28 cellular contexts compared by ENCODE assay signal in the genomic region with DNA sequence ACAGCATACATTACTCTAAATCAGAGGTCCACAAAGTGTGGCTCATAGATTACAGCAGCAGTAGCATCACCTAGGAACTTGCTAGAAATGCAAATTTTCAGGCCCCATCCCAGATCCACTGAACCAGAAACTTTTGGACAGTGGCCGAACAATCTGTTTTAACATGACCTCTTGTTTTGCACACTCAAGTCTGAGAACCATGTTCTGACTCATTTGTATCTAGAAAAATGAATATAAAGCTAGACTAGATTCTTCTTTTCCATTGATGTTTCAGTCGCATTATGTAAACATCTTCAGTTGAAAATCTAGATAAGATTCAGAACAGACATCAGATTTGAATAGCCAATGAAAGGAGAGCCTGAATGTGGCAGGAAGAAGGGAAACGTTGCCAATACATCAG.
DNase-seq lines count a peak whose midpoint lies in the region; ATAC-seq and TF ChIP-seq lines count a peak whose summit lies in the region.
"Had no signal": no experiment of that assay in that cellular context is flagged by ENCODE, and none has a peak within 500 bp of the region (broad histone marks: within the 10 kb centered on the region; RNA-seq: fewer than 3 reads in every experiment).

No MANE protein-coding gene starts in this region.

- H3K9me3 ChIP-seq in mesodermal cell (ENCODE audit: control insufficient read depth, low read length) (no peaks in the 10 kb centered on the region), ascending aorta (no peaks in the 10 kb centered on the region)
- H3K9me3 ChIP-seq in CD8-positive, alpha-beta T cell (ENCODE audit: low read length): no peaks in the 10 kb centered on the region
- H3K9me3 ChIP-seq: gastroesophageal sphincter, right lobe of liver, suprapubic skin had no signal

- CTCF ChIA-PET in CD8-positive, alpha-beta T cell (lab: Charles Lee): no interaction called here

- H3K4me3 ChIP-seq in mesodermal cell (ENCODE audit: extremely low read depth, insufficient read depth, low read length, poor library complexity, severe bottlenecking): no peak overlapping the region
- no peak overlapping the region for H3K4me3 ChIP-seq in CD8-positive, alpha-beta T cell (ENCODE audit: low read depth, low read length)
- H3K4me3 ChIP-seq in ascending aorta: no peak overlapping the region
- H3K4me3 ChIP-seq: gastroesophageal sphincter, neural progenitor cell, right lobe of liver, SK-N-MC, suprapubic skin had no signal

- no peaks in the 10 kb centered on the region for H3K4me1 Mint-ChIP-seq in CD8-positive, alpha-beta T cell (ENCODE audit: low read depth)
- H3K4me1 Mint-ChIP-seq in nephron progenitor cell: no peaks in the 10 kb centered on the region
- H3K4me1 Mint-ChIP-seq: central memory CD8-positive, alpha-beta T cell; neural progenitor cell; stimulated activated memory B cell treated with anti-CD40 and anti-IgM and Interleukin-4, amounts not matched to agents 10 μg/mL and 1 μg/mL and 100 μg/mL, for 72 hours had no signal

- H3K4me1 ChIP-seq in mesodermal cell (ENCODE audit: control insufficient read depth, insufficient read depth, low read length, poor library complexity, severe bottlenecking) (peaks cover 5% of the 10 kb centered on the region), ascending aorta (no peaks in the 10 kb centered on the region)
- no peaks in the 10 kb centered on the region for H3K4me1 ChIP-seq in CD8-positive, alpha-beta T cell (ENCODE audit: insufficient read depth, low read length)
- H3K4me1 ChIP-seq: gastroesophageal sphincter, neural progenitor cell, right lobe of liver, suprapubic skin had no signal

- H3K27me3 ChIP-seq in CD8-positive, alpha-beta T cell (ENCODE audit: insufficient read depth, low read length): no peaks in the 10 kb centered on the region
- H3K27me3 ChIP-seq in ascending aorta: no peaks in the 10 kb centered on the region
- H3K27me3 ChIP-seq: gastroesophageal sphincter, neural progenitor cell, right lobe of liver, suprapubic skin had no signal

- intact Hi-C loops in CD8-positive, alpha-beta T cell (cut with DNase I, micrococcal nuclease): no loop called here
- intact Hi-C loops in ascending aorta (cut with DNase I): no loop called here

- peak; percentile 36 for ATAC-seq in GM18519 (IDR thresholded peaks at IDR 0.05; ENCODE audit: low FRiP score, unreplicated experiment)
- peak; percentile 54 for ATAC-seq in HG02610 (IDR thresholded peaks at IDR 0.05; ENCODE audit: unreplicated experiment)
- peak; percentile 43 for ATAC-seq in HG03342 (IDR thresholded peaks at IDR 0.05; ENCODE audit: unreplicated experiment)
- no peak for ATAC-seq in CD8-positive, alpha-beta T cell
- ATAC-seq: activated CD8-positive, alpha-beta T cell treated with anti-CD3 and anti-CD28 coated beads, Interleukin-2, amount 10 ng/mL, durations not matched to agents 7 days and 5 days; gastroesophageal sphincter; HCT116; left colon; right lobe of liver; stimulated activated memory B cell treated with anti-CD40 and anti-IgM and Interleukin-4, amounts not matched to agents 10 μg/mL and 1 μg/mL and 100 μg/mL, for 72 hours had no signal

- no peaks in the 10 kb centered on the region for H3K36me3 ChIP-seq in mesodermal cell (ENCODE audit: control insufficient read depth, insufficient read depth, low read length)
- no peaks in the 10 kb centered on the region for H3K36me3 ChIP-seq in CD8-positive, alpha-beta T cell (ENCODE audit: insufficient read depth, low read length)
- no peaks in the 10 kb centered on the region for H3K36me3 ChIP-seq in ascending aorta
- H3K36me3 ChIP-seq: gastroesophageal sphincter, neural progenitor cell, right lobe of liver, suprapubic skin had no signal

- H3K9me3 Mint-ChIP-seq in CD8-positive, alpha-beta T cell: peaks cover 2% of the 10 kb centered on the region
- H3K9me3 Mint-ChIP-seq in nephron progenitor cell: no peaks in the 10 kb centered on the region
- H3K9me3 Mint-ChIP-seq: neural progenitor cell; stimulated activated memory B cell treated with anti-CD40 and anti-IgM and Interleukin-4, amounts not matched to agents 10 μg/mL and 1 μg/mL and 100 μg/mL, for 72 hours had no signal

- no peak for TF ChIP-seq CTCF in CD8-positive, alpha-beta T cell (IDR thresholded peaks at IDR 0.05)
- TF ChIP-seq CTCF in nephron progenitor cell (IDR thresholded peaks at IDR 0.05): no peak
- TF ChIP-seq CTCF in ascending aorta (IDR thresholded peaks at IDR 0.05): no peak

- DNase-seq in CD8-positive, alpha-beta T cell: no peak
- DNase-seq in stimulated activated CD8-positive, alpha-beta memory T cell treated with anti-CD3 and anti-CD28 coated beads, Interleukin-4, amount 100 ng/mL, for 48 hours: no peak
- no peak for DNase-seq in nephron progenitor cell
- DNase-seq in ascending aorta (ENCODE audit: low spot score in 2 of 2): no peak
- DNase-seq: activated CD8-positive, alpha-beta T cell treated with anti-CD3 and anti-CD28 coated beads, Interleukin-2, amount 10 ng/mL, durations not matched to agents 7 days and 5 days; DND-41; hippocampal formation; KBM-7; left colon; MM.1S; NCI-H2081; NCI-H510A; posterior cingulate gyrus; right lobe of liver; stimulated activated CD4-positive, alpha-beta T cell treated with anti-CD3 and anti-CD28 coated beads, Interleukin-4, amount 100 ng/mL, for 1 hour had no signal

- WGBS in mesodermal cell (ENCODE audit: insufficient coverage in 2 of 2), 2 experiments: 94 to 100% methylated on average over 1 to 3 of the region's 3 CpGs

- H3K27ac ChIP-seq in mesodermal cell (ENCODE audit: low read depth, low read length, severe bottlenecking): peak overlapping the region; percentile 18
- H3K27ac ChIP-seq in CD8-positive, alpha-beta T cell (ENCODE audit: low read depth, low read length): no peak overlapping the region
- no peak overlapping the region for H3K27ac ChIP-seq in ascending aorta
- H3K27ac ChIP-seq: gastroesophageal sphincter, neural progenitor cell, right lobe of liver, SK-N-MC, suprapubic skin had no signal

- no peak overlapping the region for H3K27ac Mint-ChIP-seq in CD8-positive, alpha-beta T cell
- no peak overlapping the region for H3K27ac Mint-ChIP-seq in nephron progenitor cell
- H3K27ac Mint-ChIP-seq: activated CD8-positive, alpha-beta T cell treated with anti-CD3 and anti-CD28 coated beads, Interleukin-2, amount 10 ng/mL, durations not matched to agents 7 days and 5 days; activated T-helper 2 cell treated with anti-CD3 and anti-CD28 coated beads, Interferon-gamma antibody, Interleukin-2, Interleukin-4, amounts not matched to agents 10 μg/mL and 5 μg/mL and 100 μg/mL, durations not matched to agents 14 hours and 24 hours and 36 hours; neural progenitor cell; stimulated activated memory B cell treated with anti-CD40 and anti-IgM and Interleukin-4, amounts not matched to agents 10 μg/mL and 1 μg/mL and 100 μg/mL, for 72 hours; T-helper 2 cell treated with Interferon-gamma antibody and Interleukin-4, amounts not matched to agents 5 μg/mL and 100 μg/mL, for 36 hours had no signal

- H3K36me3 Mint-ChIP-seq in CD8-positive, alpha-beta T cell: no peaks in the 10 kb centered on the region
- no peaks in the 10 kb centered on the region for H3K36me3 Mint-ChIP-seq in nephron progenitor cell (ENCODE audit: low read depth)
- H3K36me3 Mint-ChIP-seq: neural progenitor cell; stimulated activated memory B cell treated with anti-CD40 and anti-IgM and Interleukin-4, amounts not matched to agents 10 μg/mL and 1 μg/mL and 100 μg/mL, for 72 hours had no signal

- POLR2A ChIA-PET in CD8-positive, alpha-beta T cell (lab: Charles Lee): no interaction called here

- H3K27me3 Mint-ChIP-seq in CD8-positive, alpha-beta T cell (ENCODE audit: low read depth): no peaks in the 10 kb centered on the region
- no peaks in the 10 kb centered on the region for H3K27me3 Mint-ChIP-seq in nephron progenitor cell (ENCODE audit: low read depth, poor library complexity)
- H3K27me3 Mint-ChIP-seq: central memory CD8-positive, alpha-beta T cell; stimulated activated memory B cell treated with anti-CD40 and anti-IgM and Interleukin-4, amounts not matched to agents 10 μg/mL and 1 μg/mL and 100 μg/mL, for 72 hours had no signal

- H3K4me3 Mint-ChIP-seq in CD8-positive, alpha-beta T cell: no peak overlapping the region
- H3K4me3 Mint-ChIP-seq in nephron progenitor cell: no peak overlapping the region
- H3K4me3 Mint-ChIP-seq: activated CD8-positive, alpha-beta T cell treated with anti-CD3 and anti-CD28 coated beads, Interleukin-2, amount 10 ng/mL, durations not matched to agents 7 days and 5 days; central memory CD8-positive, alpha-beta T cell; neural progenitor cell; stimulated activated memory B cell treated with anti-CD40 and anti-IgM and Interleukin-4, amounts not matched to agents 10 μg/mL and 1 μg/mL and 100 μg/mL, for 72 hours; T-helper 2 cell treated with Interferon-gamma antibody and Interleukin-4, amounts not matched to agents 5 μg/mL and 100 μg/mL, for 36 hours had no signal
